23 cellular contexts compared by ENCODE assay signal in genomic region chr4:158074851-158075250, GRCh38.
DNase-seq lines count a peak whose midpoint lies in the region; FAIRE-seq and TF ChIP-seq lines count a peak whose summit lies in the region.
"Had no signal": no experiment of that assay in that cellular context is flagged by ENCODE, and none has a peak within 500 bp of the region (broad histone marks: within the 10 kb centered on the region; RNA-seq: fewer than 3 reads in every experiment).

No MANE protein-coding gene starts in this region.

- no peak overlapping the region for H2AFZ ChIP-seq in neural cell (ENCODE audit: low read depth, low read length)

- TF ChIP-seq CTCF in D721Med (IDR thresholded peaks at IDR 0.05; ENCODE audit: insufficient read depth, missing control alignments) = no peak
- no peak for TF ChIP-seq CTCF in bronchial epithelial cell (IDR thresholded peaks at IDR 0.05; ENCODE audit: insufficient read depth, low read length, severe bottlenecking)
- TF ChIP-seq CTCF in neural cell (IDR thresholded peaks at IDR 0.05; ENCODE audit: poor library complexity, severe bottlenecking) = no peak
- TF ChIP-seq CTCF in coronary artery (IDR thresholded peaks at IDR 0.05) = no peak

- no peak for TF ChIP-seq POLR2A in H54 (IDR thresholded peaks at IDR 0.05; ENCODE audit: low read depth, low read length)

- peak overlapping the region; percentile 13 for H3K4me2 ChIP-seq in neural cell (ENCODE audit: low read length)
- H3K4me2 ChIP-seq: BLaER1 treated with 17β-estradiol and CSF1 and Interleukin-3, amounts not matched to agents 10 nM and 100 nM had no signal

- no peaks in the 10 kb centered on the region for H3F3A ChIP-seq in neural cell (ENCODE audit: insufficient read depth, low read length, poor library complexity, severe bottlenecking)

- H3K79me2 ChIP-seq in neural cell (replicated peaks; ENCODE audit: insufficient read depth, low read length) = no peaks in the 10 kb centered on the region

- no peak for DNase-seq in D721Med (ENCODE audit: insufficient read length, low spot score)
- DNase-seq in bronchial epithelial cell (ENCODE audit: low read depth) = peak; percentile 13
- no peak for DNase-seq in coronary artery (ENCODE audit: low spot score)
- no peak for DNase-seq in DMS114 treated with DMSO at 0.1 percent for 48 hours (lab: John Stamatoyannopoulos, UW; ENCODE audit: unreplicated experiment)
- no peak for DNase-seq in cerebellum (ENCODE audit: low spot score)
- DNase-seq in H54 (ENCODE audit: insufficient read length, low spot score) = no peak
- DNase-seq: 8988T; ACHN; AML-193; Caco-2; Calu3; CD4-positive, alpha-beta T cell; CD8-positive, alpha-beta T cell; DMS 273 treated with DMSO at 0.1 percent for 48 hours; DMS79 treated with DMSO at 0.1 percent for 48 hours; GF-D8 had no signal

- H3K9me3 ChIP-seq in neural cell (ENCODE audit: low read length) = no peaks in the 10 kb centered on the region
- H3K9me3 ChIP-seq: Caco-2 had no signal

- H3K27me3 ChIP-seq in bronchial epithelial cell (ENCODE audit: control insufficient read depth, insufficient read depth, low read length) (no peaks in the 10 kb centered on the region), neural cell (ENCODE audit: insufficient read depth, low read depth, low read length) (no peaks in the 10 kb centered on the region)
- H3K27me3 ChIP-seq: BLaER1 treated with 17β-estradiol and CSF1 and Interleukin-3, amounts not matched to agents 10 nM and 100 nM had no signal

- no peak overlapping the region for H3K9ac ChIP-seq in neural cell (ENCODE audit: low read length)
- H3K9ac ChIP-seq: BLaER1 treated with 17β-estradiol and CSF1 and Interleukin-3, amounts not matched to agents 10 nM and 100 nM had no signal

- no peak for TF ChIP-seq EP300 in neural cell (conservative IDR thresholded peaks at IDR 0.05; ENCODE audit: poor library complexity, severe bottlenecking)

- H3K9me2 ChIP-seq in neural cell (ENCODE audit: insufficient read depth, low read length) = no peaks in the 10 kb centered on the region

- TF ChIP-seq RAD21 in neural cell (conservative IDR thresholded peaks at IDR 0.05) = no peak

- H3K27ac ChIP-seq in neural cell (ENCODE audit: low read length) (no peak overlapping the region), coronary artery (no peak overlapping the region)
- H3K27ac ChIP-seq: BLaER1 treated with 17β-estradiol and CSF1 and Interleukin-3, amounts not matched to agents 10 nM and 100 nM; C4-2B had no signal

- no peak overlapping the region for H3K4me3 ChIP-seq in bronchial epithelial cell (ENCODE audit: low read depth, low read length)
- no peak overlapping the region for H3K4me3 ChIP-seq in neural cell (ENCODE audit: low read length)
- no peak overlapping the region for H3K4me3 ChIP-seq in coronary artery
- H3K4me3 ChIP-seq: BLaER1 treated with 17β-estradiol and CSF1 and Interleukin-3, amounts not matched to agents 10 nM and 100 nM had no signal

- H3K36me3 ChIP-seq in bronchial epithelial cell (ENCODE audit: control insufficient read depth, insufficient read depth, low read length) (no peaks in the 10 kb centered on the region), neural cell (ENCODE audit: insufficient read depth, low read length) (no peaks in the 10 kb centered on the region)
- H3K36me3 ChIP-seq: BLaER1 treated with 17β-estradiol and CSF1 and Interleukin-3, amounts not matched to agents 10 nM and 100 nM had no signal

- no peaks in the 10 kb centered on the region for H4K20me1 ChIP-seq in neural cell (ENCODE audit: insufficient read depth)
- H4K20me1 ChIP-seq: BLaER1 treated with 17β-estradiol and CSF1 and Interleukin-3, amounts not matched to agents 10 nM and 100 nM had no signal

- FAIRE-seq in D721Med (lab: Jason Lieb, UNC) = peak; percentile 53
- no peak for FAIRE-seq in bronchial epithelial cell (lab: Jason Lieb, UNC)
- no peak for FAIRE-seq in H54 (lab: Jason Lieb, UNC)
- FAIRE-seq: A204.1, G401.6, GM12891, GM19239 had no signal

TF ChIP-seq in neural cell, 6 proteins besides CTCF, POLR2A, EP300 and RAD21:
- no peak for TF ChIP-seq MXI1 (conservative IDR thresholded peaks at IDR 0.05; ENCODE audit: poor library complexity, severe bottlenecking)
- no peak for TF ChIP-seq EZH2 (IDR thresholded peaks at IDR 0.05; ENCODE audit: borderline replicate concordance, insufficient read depth, low read length, poor library complexity, severe bottlenecking)
- no peak for TF ChIP-seq TAF1 (IDR thresholded peaks at IDR 0.05; ENCODE audit: low read depth)
- no peak for TF ChIP-seq SMC3 (conservative IDR thresholded peaks at IDR 0.05; ENCODE audit: poor library complexity)
- no peak for TF ChIP-seq POLR2AphosphoS5 (IDR thresholded peaks at IDR 0.05)
- TF ChIP-seq REST (IDR thresholded peaks at IDR 0.05; ENCODE audit: borderline replicate concordance) = no peak
